ENCODE assay signal across 30 cellular contexts in the genomic region with DNA sequence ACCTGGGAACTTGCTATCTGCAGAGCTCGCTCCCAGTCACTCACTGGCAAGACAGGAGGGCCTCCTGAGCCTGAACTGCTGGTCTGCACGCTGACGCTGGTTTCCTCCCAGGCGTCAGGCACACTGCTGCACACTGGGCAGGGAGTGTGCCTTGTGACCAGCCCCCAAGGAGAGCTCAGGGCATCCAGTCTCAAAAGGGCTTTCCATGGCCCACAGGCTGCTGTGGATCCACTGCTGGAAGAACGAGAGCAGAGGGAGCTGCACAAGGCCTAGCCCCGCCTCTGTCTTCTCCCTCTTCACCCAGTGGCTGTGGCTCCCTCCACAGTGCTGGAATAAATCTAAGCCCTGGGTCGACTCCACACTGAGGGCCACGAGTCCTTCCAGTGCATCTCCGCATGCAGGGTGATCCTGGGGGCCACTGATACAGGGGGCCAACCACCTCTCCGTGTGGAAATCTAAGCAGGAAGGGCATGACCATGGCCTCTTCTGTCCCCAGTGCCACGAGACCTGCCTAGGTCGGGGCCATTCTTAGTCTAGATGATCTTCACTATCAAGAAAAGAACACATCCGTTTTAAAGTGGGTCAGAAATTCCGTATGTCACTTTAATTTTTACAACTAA.
"Had no signal": no experiment of that assay in that cellular context is flagged by ENCODE, and none has a peak within 500 bp of the region (broad histone marks: within the 10 kb centered on the region; RNA-seq: fewer than 3 reads in every experiment).

No MANE protein-coding gene starts in this region.

- H3K4me3 Mint-ChIP-seq: dendritic cell treated with granulocyte-macrophage colony-stimulating factor and Interleukin-4, amounts not matched to agents 40 ng/mL and 50 ng/mL, for 4 days; endodermal cell; memory B cell; mesothelial cell of epicardium; naive B cell; natural killer cell treated with Interleukin-12 subunit alpha and Interleukin-12 subunit beta and Interleukin-15 and Interleukin-18, amount 100 ng/mL, for 72 hours; neural progenitor cell; stimulated activated effector memory CD8-positive, alpha-beta T cell treated with anti-CD3 and anti-CD28 coated beads, Interleukin-12 subunit alpha, Interleukin-12 subunit beta, amount 100 ng/mL, for 72 hours had no signal

- DNase-seq: colonic mucosa; effector CD8-positive, alpha-beta T cell; foreskin fibroblast; gastrocnemius medialis; heart right ventricle; hippocampal formation; kidney glomerular epithelial cell; left colon; mucosa of descending colon; naive B cell; ovary; psoas muscle; sigmoid colon; stimulated activated CD4-positive, alpha-beta T cell treated with anti-CD3 and anti-CD28 coated beads, Interleukin-2, amount 100 ng/mL, for 24 hours; stimulated activated CD4-positive, alpha-beta T cell treated with anti-CD3 and anti-CD28 coated beads, Interleukin-4, amount 100 ng/mL, for 24 hours; stimulated activated naive CD4-positive, alpha-beta T cell treated with Interleukin-2 at 50 U/mL for 16 hours; stomach; thyroid gland; trophoblast cell had no signal

- H3K27me3 Mint-ChIP-seq: dendritic cell treated with granulocyte-macrophage colony-stimulating factor and Interleukin-4, amounts not matched to agents 40 ng/mL and 50 ng/mL, for 4 days; memory B cell; naive B cell; natural killer cell treated with Interleukin-12 subunit alpha and Interleukin-12 subunit beta and Interleukin-15 and Interleukin-18, amount 100 ng/mL, for 72 hours had no signal

- H3K9me3 ChIP-seq: colonic mucosa, gastrocnemius medialis, heart right ventricle, mucosa of descending colon, psoas muscle, sigmoid colon, stomach, thyroid gland had no signal

- ATAC-seq: esophagus mucosa; gastrocnemius medialis; heart right ventricle; left colon; mucosa of descending colon; psoas muscle; right cardiac atrium; stimulated activated effector memory CD8-positive, alpha-beta T cell treated with anti-CD3 and anti-CD28 coated beads, Interleukin-12 subunit alpha, Interleukin-12 subunit beta, amount 100 ng/mL, for 72 hours had no signal

- H3K4me3 ChIP-seq: colonic mucosa, gastrocnemius medialis, heart right ventricle, lung, mucosa of descending colon, neural progenitor cell, ovary, psoas muscle, sigmoid colon, stomach, thyroid gland had no signal

- H3K27me3 ChIP-seq: colonic mucosa, gastrocnemius medialis, heart right ventricle, neural progenitor cell, ovary, sigmoid colon, stomach, thyroid gland had no signal

- H3K36me3 ChIP-seq: colonic mucosa, ovary had no signal

- H3K4me1 Mint-ChIP-seq: endodermal cell, memory B cell, mesothelial cell of epicardium, naive B cell, neural progenitor cell had no signal

- H3K27ac ChIP-seq: colonic mucosa, epithelial cell of prostate, gastrocnemius medialis, heart right ventricle, neural progenitor cell, ovary, psoas muscle, sigmoid colon, stomach, thyroid gland had no signal

- H3K4me1 ChIP-seq: colonic mucosa, gastrocnemius medialis, neural progenitor cell, psoas muscle, sigmoid colon, stomach, thyroid gland had no signal

- H3K27ac Mint-ChIP-seq: dendritic cell treated with granulocyte-macrophage colony-stimulating factor and Interleukin-4, amounts not matched to agents 40 ng/mL and 50 ng/mL, for 4 days; memory B cell; mesothelial cell of epicardium; natural killer cell treated with Interleukin-12 subunit alpha and Interleukin-12 subunit beta and Interleukin-15 and Interleukin-18, amount 100 ng/mL, for 72 hours; neural progenitor cell; stimulated activated effector memory CD8-positive, alpha-beta T cell treated with anti-CD3 and anti-CD28 coated beads, Interleukin-12 subunit alpha, Interleukin-12 subunit beta, amount 100 ng/mL, for 72 hours had no signal

- H2AFZ ChIP-seq: neural progenitor cell had no signal

- H3K4me2 ChIP-seq: neural progenitor cell had no signal

- H3K9me3 Mint-ChIP-seq: dendritic cell treated with granulocyte-macrophage colony-stimulating factor and Interleukin-4, amounts not matched to agents 40 ng/mL and 50 ng/mL, for 4 days; endodermal cell; memory B cell; mesothelial cell of epicardium; naive B cell; natural killer cell treated with Interleukin-12 subunit alpha and Interleukin-12 subunit beta and Interleukin-15 and Interleukin-18, amount 100 ng/mL, for 72 hours; neural progenitor cell; stimulated activated effector memory CD8-positive, alpha-beta T cell treated with anti-CD3 and anti-CD28 coated beads, Interleukin-12 subunit alpha, Interleukin-12 subunit beta, amount 100 ng/mL, for 72 hours had no signal
